ENCODE assay signal across 8 cellular contexts in genomic region chr19:19775891-19776205, GRCh38. TPM values are rescaled to one million over a fixed set of nuclear protein-coding genes. Genes with fewer than 3 reads are reported as not detected.
DNase-seq lines count a peak whose midpoint lies in the region; ATAC-seq and TF ChIP-seq lines count a peak whose summit lies in the region.

No MANE protein-coding gene starts in this region.

- POLR2A ChIA-PET in PC-9 (lab: Charles Lee; ENCODE audit: unreplicated experiment) = interaction anchor here (0.5 to 1.4 kb wide), 13 partner anchors 41 to 575 kb away, joined by 3 to 40 read pairs (median 6); partner anchors contain the start of genes GATAD2A, NDUFA13, ZNF14 and ZNF253

- H3K79me2 ChIP-seq in PC-9 (ENCODE audit: low read depth) = peaks cover 30% of the 10 kb centered on the region

- no peak for TF ChIP-seq EP300 in esophagus muscularis mucosa (IDR thresholded peaks at IDR 0.05)

- ATAC-seq in GM19467 (IDR thresholded peaks at IDR 0.05; ENCODE audit: unreplicated experiment) = no peak

- WGBS in esophagus muscularis mucosa = 0% methylated on average over 11 of the region's 11 CpGs
- WGBS in prostate gland = under 1% methylated on average over 11 of the region's 11 CpGs

- no peaks in the 10 kb centered on the region for H3K27me3 ChIP-seq in HAP-1 (ENCODE audit: low read depth)
- H3K27me3 ChIP-seq in PC-9 (ENCODE audit: insufficient read depth, low read depth) = no peaks in the 10 kb centered on the region
- H3K27me3 ChIP-seq in esophagus muscularis mucosa = no peaks in the 10 kb centered on the region
- H3K27me3 ChIP-seq in prostate gland (replicated peaks; ENCODE audit: insufficient read depth) = no peaks in the 10 kb centered on the region

- H3K4me2 ChIP-seq in PC-9 = peak overlapping the region; percentile 87

- peak overlapping the region; percentile 87 for H2AFZ ChIP-seq in PC-9

- H3K9me2 ChIP-seq in PC-9 (ENCODE audit: insufficient read depth) = no peaks in the 10 kb centered on the region

- H3K9me3 ChIP-seq in HAP-1 (peaks cover 3% of the 10 kb centered on the region), PC-9 (ENCODE audit: insufficient read depth, low read depth) (peaks cover 23% of the 10 kb centered on the region), esophagus muscularis mucosa (no peaks in the 10 kb centered on the region), prostate gland (no peaks in the 10 kb centered on the region)

- in situ Hi-C loops in HAP-1 (cut with MboI; ENCODE audit: low sequenced_read_pairs) = loop anchor here (5.0 kb wide), 2 partner anchors 44 to 109 kb away; partner anchors contain the start of genes ZNF101 and ZNF14

- DNase-seq in COLO668 (lab: John Stamatoyannopoulos, UW; ENCODE audit: unreplicated experiment) (peak; percentile 45), HAP-1 (ENCODE audit: low spot score in 2 of 2) (no peak), PC-9 (no peak), esophagus muscularis mucosa (ENCODE audit: extremely low spot score) (no peak), prostate gland (ENCODE audit: low spot score) (no peak), iPS-NIHi7 (ENCODE audit: extremely low spot score) (no peak), DMS153 (lab: John Stamatoyannopoulos, UW) (no peak)

- TSS peak; percentile 92 for BruUV-seq in PC-9 (replicated peaks; lab: Mats Ljungman, UMichigan)

- H3K36me3 ChIP-seq in HAP-1 (replicated peaks) = peaks cover 3% of the 10 kb centered on the region; the same call in 1 of the 2 replicates
- peaks cover 21% of the 10 kb centered on the region; the same call in 1 of the 2 replicates for H3K36me3 ChIP-seq in PC-9 (ENCODE audit: low read depth)
- H3K36me3 ChIP-seq in esophagus muscularis mucosa = no peaks in the 10 kb centered on the region
- H3K36me3 ChIP-seq in prostate gland = no peaks in the 10 kb centered on the region

- TF ChIP-seq CTCF in PC-9 (conservative IDR thresholded peaks at IDR 0.05) = no peak
- no peak for TF ChIP-seq CTCF in esophagus muscularis mucosa (IDR thresholded peaks at IDR 0.05)
- TF ChIP-seq CTCF in prostate gland (IDR thresholded peaks at IDR 0.05) = no peak

- CTCF ChIA-PET in PC-9 (lab: Charles Lee) = interaction anchor here (0.6 to 1.0 kb wide), 2 partner anchors 115 to 132 kb away, joined by 3 read pairs; partner anchors contain the start of gene GMIP

- peak overlapping the region; percentile 54 for H3K4me3 ChIP-seq in HAP-1
- peak overlapping the region; percentile 88 for H3K4me3 ChIP-seq in PC-9
- H3K4me3 ChIP-seq in esophagus muscularis mucosa = peak overlapping the region; percentile 68 to 87 (median 76)
- H3K4me3 ChIP-seq in prostate gland = peak overlapping the region; percentile 44 to 65

- H4K20me1 ChIP-seq in PC-9 (ENCODE audit: insufficient read depth) = no peaks in the 10 kb centered on the region

- no peak for TF ChIP-seq POLR2A in esophagus muscularis mucosa (IDR thresholded peaks at IDR 0.05; ENCODE audit: low read depth)
- no peak for TF ChIP-seq POLR2A in prostate gland (IDR thresholded peaks at IDR 0.05)

- intact Hi-C loops in PC-9 (cut with micrococcal nuclease; ENCODE audit: unreplicated experiment) (loop anchor here (1.0 to 10.0 kb wide), 7 partner anchors 43 to 1991 kb away; partner anchors contain the start of genes ATP13A1, CILP2, ZNF100 and ZNF101), esophagus muscularis mucosa (cut with DNase I) (loop anchor here (5.0 kb wide), 2 partner anchors 46 to 114 kb away; partner anchors contain the start of genes ATP13A1 and ZNF506), prostate gland (cut with DNase I) (no loop called here)

- H3K27ac ChIP-seq in PC-9 = peak overlapping the region; percentile 30
- peak overlapping the region; percentile 71 to 82 (median 76) for H3K27ac ChIP-seq in esophagus muscularis mucosa (replicated peaks in 1 of 4)
- peak overlapping the region; percentile 64 to 72 for H3K27ac ChIP-seq in prostate gland

- no peaks in the 10 kb centered on the region for H3F3A ChIP-seq in PC-9 (ENCODE audit: insufficient read depth, low read depth)

- peaks cover 6% of the 10 kb centered on the region; the same call in 1 of the 2 replicates for H3K4me1 ChIP-seq in HAP-1
- H3K4me1 ChIP-seq in PC-9 (replicated peaks; ENCODE audit: insufficient read depth) = peaks cover 16% of the 10 kb centered on the region
- peaks cover 14 to 29% (median 23%) of the 10 kb centered on the region in 4 donors for H3K4me1 ChIP-seq in esophagus muscularis mucosa
- H3K4me1 ChIP-seq in prostate gland (replicated peaks) = peaks cover 3% of the 10 kb centered on the region

RNA-seq across cellular contexts. Expression of gene ZNF14, which starts 42.9 kb away (rescaled TPM):
- total RNA-seq in PC-9 (2021) (2.8 and 3.0 TPM in 2 replicates), esophagus muscularis mucosa (1 to 10 TPM; 5.1 to 7.9 (median 6.2) TPM), prostate gland (1 to 10 TPM; 9.5 to 9.9 TPM)

RNA-seq across cellular contexts. Expression of gene ZNF506, which starts 45.7 kb away (rescaled TPM):
- total RNA-seq in PC-9 (2021) (12.6 and 13.1 TPM in 2 replicates), esophagus muscularis mucosa (10 to 100 TPM; 18.5 to 24.1 (median 20.6) TPM), prostate gland (10 to 100 TPM; 35.7 to 37.2 TPM)
